In the genomic region with DNA sequence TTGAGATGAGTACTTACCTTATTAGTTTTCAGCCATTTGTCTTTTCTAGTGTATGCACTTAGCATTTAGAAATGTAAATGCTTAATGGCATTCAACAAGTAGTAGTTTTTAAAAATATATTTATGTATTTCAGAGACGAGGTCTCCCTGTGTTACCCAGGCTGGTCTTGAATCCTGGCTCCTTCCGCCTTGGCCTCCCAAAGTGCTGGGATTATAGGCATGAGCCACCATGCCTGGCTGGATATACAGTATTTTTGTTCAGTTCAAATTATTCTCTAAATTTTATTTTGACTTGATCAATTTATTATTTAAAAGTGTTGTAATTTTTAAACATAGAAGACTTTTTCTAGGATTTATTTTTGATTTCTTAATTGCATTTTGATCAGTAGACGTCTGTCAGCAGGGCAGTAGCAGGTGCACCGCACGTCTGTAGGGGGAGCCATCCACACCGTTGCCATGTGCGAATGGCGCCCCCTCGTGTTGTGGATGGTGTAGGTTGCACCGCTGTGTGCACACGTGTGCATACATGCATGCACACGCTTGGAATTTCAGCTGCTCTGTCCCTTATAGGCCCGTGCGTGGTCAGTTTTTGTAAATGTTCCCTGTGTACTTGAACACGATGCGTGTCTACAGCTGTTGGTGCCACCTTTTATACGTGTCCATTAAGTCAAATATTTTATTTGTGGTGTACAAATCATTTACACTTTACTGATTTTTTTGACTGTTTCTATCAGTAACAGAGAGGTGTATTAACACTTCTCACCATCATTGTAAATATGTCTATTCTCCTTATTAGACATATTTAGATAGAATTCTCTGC, we compare ENCODE assay signal across 8 cellular contexts. TPM values are rescaled to one million over a fixed set of nuclear protein-coding genes. Genes with fewer than 3 reads are reported as not detected.
DNase-seq lines count a peak whose midpoint lies in the region; ATAC-seq, FAIRE-seq and TF ChIP-seq lines count a peak whose summit lies in the region.

No MANE protein-coding gene starts in this region.

- no peak for TF ChIP-seq EP300 in sigmoid colon (IDR thresholded peaks at IDR 0.05)

- ATAC-seq in right cardiac atrium, result peak; percentile 87 to 90

- H3K4me3 ChIP-seq in HAP-1 (no peak overlapping the region), right cardiac atrium (ENCODE audit: low read length) (no peak overlapping the region), sigmoid colon (no peak overlapping the region)

- in situ Hi-C loops in HAP-1 (cut with MboI; ENCODE audit: low sequenced_read_pairs), result loop anchor here (5.0 to 10.0 kb wide), 3 partner anchors 103 to 410 kb away; no protein-coding TSS in a partner anchor

- no peak for FAIRE-seq in D721Med (lab: Jason Lieb, UNC)

- TF ChIP-seq CTCF in D721Med (IDR thresholded peaks at IDR 0.05; ENCODE audit: insufficient read depth, missing control alignments), result peak; percentile 100
- peak; percentile 98 to 100 (median 100) for TF ChIP-seq CTCF in sigmoid colon (IDR thresholded peaks at IDR 0.05)

- no peaks in the 10 kb centered on the region for H3K27me3 ChIP-seq in HAP-1 (ENCODE audit: low read depth)
- no peaks in the 10 kb centered on the region for H3K27me3 ChIP-seq in right cardiac atrium (ENCODE audit: control insufficient read depth, insufficient read depth)
- no peaks in the 10 kb centered on the region for H3K27me3 ChIP-seq in sigmoid colon

- DNase-seq in D721Med (ENCODE audit: insufficient read length, low spot score) (peak; percentile 66), HAP-1 (ENCODE audit: low spot score in 2 of 2) (peak; percentile 80 to 97), NCI-H146 (lab: John Stamatoyannopoulos, UW) (peak; percentile 83), T-helper 22 cell (ENCODE audit: low read depth) (peak; percentile 65), amniotic epithelial cell (ENCODE audit: low read depth) (peak; percentile 81), right cardiac atrium (peak; percentile 79 to 93 (median 86)), sigmoid colon (peak; percentile 90), OCI-M2 (lab: John Stamatoyannopoulos, UW; ENCODE audit: unreplicated experiment) (no peak)

- H3K4me1 ChIP-seq in HAP-1 (peaks cover 4% of the 10 kb centered on the region; the same call in 1 of the 2 replicates), right cardiac atrium (ENCODE audit: control insufficient read depth, insufficient read depth, low read length) (peaks cover 2% of the 10 kb centered on the region), sigmoid colon (peaks cover 0 to 13% (median 0%) of the 10 kb centered on the region in 4 donors)

- intact Hi-C loops in right cardiac atrium (cut with DNase I) (loop anchor here in 1 of 4 donors (10.0 kb wide), 1 partner anchor 140 kb away; no protein-coding TSS in a partner anchor), sigmoid colon (cut with DNase I) (loop anchor here (1.0 to 5.0 kb wide), 3 partner anchors 97 to 397 kb away; no protein-coding TSS in a partner anchor)

- no peaks in the 10 kb centered on the region for H3K36me3 ChIP-seq in HAP-1 (replicated peaks)
- no peaks in the 10 kb centered on the region for H3K36me3 ChIP-seq in sigmoid colon

- H3K9me3 ChIP-seq in HAP-1 (no peaks in the 10 kb centered on the region), right cardiac atrium (ENCODE audit: control insufficient read depth, low read length) (no peaks in the 10 kb centered on the region), sigmoid colon (no peaks in the 10 kb centered on the region)

- 34% methylated on average over 17 of the region's 17 CpGs for WGBS in right cardiac atrium
- 20 to 23% methylated on average over 17 of the region's 17 CpGs for WGBS in sigmoid colon, 2 donors

- no peak for TF ChIP-seq POLR2A in sigmoid colon (IDR thresholded peaks at IDR 0.05)

- no peak overlapping the region for H3K27ac ChIP-seq in right cardiac atrium (ENCODE audit: low read length)
- H3K27ac ChIP-seq in sigmoid colon, result no peak overlapping the region

RNA-seq across cellular contexts. Expression of gene RPTOR, which starts 30.6 kb away (rescaled TPM):
- total RNA-seq in right cardiac atrium (10 to 100 TPM; 25.0 to 27.0 (median 26.1) TPM), sigmoid colon (10 to 100 TPM; 22.9 to 68.7 (median 35.0) TPM)
- polyA plus RNA-seq in right cardiac atrium (15.2 TPM), sigmoid colon (10 to 100 TPM in 1 of 3 donors, 1 to 10 TPM in 2; 3.7 to 20.6 (median 9.0) TPM)
